15 cellular contexts compared by ENCODE assay signal in genomic region chr12:50550530-50551223, GRCh38. TPM values are rescaled to one million over a fixed set of nuclear protein-coding genes. Genes with fewer than 3 reads are reported as not detected.
DNase-seq lines count a peak whose midpoint lies in the region; ATAC-seq and TF ChIP-seq lines count a peak whose summit lies in the region.
"Had no signal": no experiment of that assay in that cellular context is flagged by ENCODE, and none has a peak within 500 bp of the region (broad histone marks: within the 10 kb centered on the region; RNA-seq: fewer than 3 reads in every experiment).

No MANE protein-coding gene starts in this region.

- TF ChIP-seq CTCF in MCF 10A (IDR thresholded peaks at IDR 0.05; ENCODE audit: unreplicated experiment) (no peak), breast epithelium (IDR thresholded peaks at IDR 0.05) (no peak), choroid plexus epithelial cell (conservative IDR thresholded peaks at IDR 0.05; ENCODE audit: low read depth, low read length) (no peak), lower lobe of right lung (IDR thresholded peaks at IDR 0.05) (no peak), upper lobe of right lung (IDR thresholded peaks at IDR 0.05) (no peak)

- no peaks in the 10 kb centered on the region for H3K27me3 Mint-ChIP-seq in MCF 10A (ENCODE audit: insufficient read depth, unreplicated experiment)
- H3K27me3 Mint-ChIP-seq: activated T-helper 17 cell treated with anti-CD3 and anti-CD28 coated beads, Interleukin-2, amount 50 U/mL, for 72 hours had no signal

- no peaks in the 10 kb centered on the region for H3K36me3 Mint-ChIP-seq in MCF 10A (ENCODE audit: insufficient read depth, unreplicated experiment)

- peaks cover 13% of the 10 kb centered on the region for H3K4me1 Mint-ChIP-seq in MCF 10A (ENCODE audit: insufficient read depth, unreplicated experiment)

- H3K27ac ChIP-seq in breast epithelium (no peak overlapping the region), lower lobe of right lung (peak overlapping the region; percentile 1), upper lobe of right lung (no peak overlapping the region)

- CTCF ChIA-PET in MCF 10A (lab: Yijun Ruan, JAX) = no interaction called here

- H3K9me3 ChIP-seq in breast epithelium (no peaks in the 10 kb centered on the region), lower lobe of right lung (no peaks in the 10 kb centered on the region), upper lobe of right lung (no peaks in the 10 kb centered on the region), MG63 (no peaks in the 10 kb centered on the region; the same call in 1 of the 2 replicates)
- H3K9me3 ChIP-seq: spleen had no signal

- intact Hi-C loops in MCF 10A (cut with micrococcal nuclease) = no loop called here
- intact Hi-C loops in breast epithelium (cut with DNase I; ENCODE audit: low total_unique reads) = no loop called here
- intact Hi-C loops in lower lobe of right lung (cut with DNase I) = no loop called here
- intact Hi-C loops in upper lobe of right lung (cut with DNase I) = no loop called here

- H3K27me3 ChIP-seq in breast epithelium (no peaks in the 10 kb centered on the region), lower lobe of right lung (ENCODE audit: low read depth) (no peaks in the 10 kb centered on the region), upper lobe of right lung (no peaks in the 10 kb centered on the region), MG63 (no peaks in the 10 kb centered on the region)
- H3K27me3 ChIP-seq: spleen had no signal

- ATAC-seq in lower lobe of right lung (peak; percentile 71 to 85), upper lobe of right lung (peak; percentile 85), GM21723 (IDR thresholded peaks at IDR 0.05; ENCODE audit: unreplicated experiment) (no peak)
- ATAC-seq: activated T-helper 17 cell treated with anti-CD3 and anti-CD28 coated beads, Interleukin-2, amount 50 U/mL, for 72 hours had no signal

- DNase-seq in MCF 10A (ENCODE audit: unreplicated experiment) (peak; percentile 33), breast epithelium (ENCODE audit: low spot score in 2 of 2) (no peak), choroid plexus epithelial cell (ENCODE audit: low read depth) (peak; percentile 55), lower lobe of right lung (no peak), upper lobe of right lung (no peak), NCI-H774 (lab: John Stamatoyannopoulos, UW) (no peak), MG63 (no peak)
- DNase-seq: ACHN, cerebellar nuclear complex, EL, head of caudate nucleus, NCI-H2081 treated with DMSO at 0.1 percent for 48 hours, spleen had no signal

- TF ChIP-seq POLR2A in breast epithelium (IDR thresholded peaks at IDR 0.05) = no peak

- no peak overlapping the region for H3K4me3 Mint-ChIP-seq in MCF 10A (ENCODE audit: unreplicated experiment)
- H3K4me3 Mint-ChIP-seq: activated T-helper 17 cell treated with anti-CD3 and anti-CD28 coated beads, Interleukin-2, amount 50 U/mL, for 72 hours had no signal

- H3K27ac Mint-ChIP-seq in MCF 10A (ENCODE audit: low read depth, unreplicated experiment) = peak overlapping the region; percentile 57
- H3K27ac Mint-ChIP-seq: activated T-helper 17 cell treated with anti-CD3 and anti-CD28 coated beads, Interleukin-2, amount 50 U/mL, for 72 hours had no signal

- H3K4me1 ChIP-seq in breast epithelium (no peaks in the 10 kb centered on the region), lower lobe of right lung (no peaks in the 10 kb centered on the region), upper lobe of right lung (peaks cover 30% of the 10 kb centered on the region)

- no TSS peak for BruUV-seq in MCF 10A (replicated peaks; lab: Mats Ljungman, UMichigan)

- H3K36me3 ChIP-seq in breast epithelium (no peaks in the 10 kb centered on the region), lower lobe of right lung (no peaks in the 10 kb centered on the region), upper lobe of right lung (no peaks in the 10 kb centered on the region), MG63 (peaks cover 3% of the 10 kb centered on the region; the same call in 1 of the 2 replicates)

- POLR2A ChIA-PET in MCF 10A (lab: Yijun Ruan, JAX) = interaction anchor here (0.9 to 4.9 kb wide), 6 partner anchors 9 to 66 kb away, joined by 3 to 23 read pairs (median 7); no protein-coding TSS in a partner anchor

- H3K4me3 ChIP-seq in breast epithelium = no peak overlapping the region
- no peak overlapping the region for H3K4me3 ChIP-seq in choroid plexus epithelial cell (ENCODE audit: low read depth, low read length)
- H3K4me3 ChIP-seq in lower lobe of right lung = no peak overlapping the region
- H3K4me3 ChIP-seq in upper lobe of right lung = no peak overlapping the region
- no peak overlapping the region for H3K4me3 ChIP-seq in MG63
- H3K4me3 ChIP-seq: spleen had no signal

- H3K9me3 Mint-ChIP-seq in MCF 10A (ENCODE audit: unreplicated experiment) = no peaks in the 10 kb centered on the region
- H3K9me3 Mint-ChIP-seq: activated T-helper 17 cell treated with anti-CD3 and anti-CD28 coated beads, Interleukin-2, amount 50 U/mL, for 72 hours had no signal

RNA-seq across cellular contexts. Expression of gene DIP2B, which starts 45.9 kb away (rescaled TPM):
- 18.8 and 19.0 TPM in 2 replicates for total RNA-seq in MCF 10A (2022)
- total RNA-seq in breast epithelium = 10 to 100 TPM; 26.6 to 44.8 (median 33.4) TPM
- 32.8 TPM for total RNA-seq in lower lobe of right lung
- 28.6 TPM for total RNA-seq in upper lobe of right lung
- 3.4 and 3.6 TPM in 2 replicates for total RNA-seq in MG63 (2014; rRNA removed; shearing (Covaris generic); ENCODE audit: low replicate concordance)

Comparison
In these comparisons a context has a peak if more than half of its experiments do, and no peak if none do; other contexts are left out.
1. DNase-seq: peak in MCF 10A (single experiment) and choroid plexus epithelial cell (single experiment); none in breast epithelium (0 of 2), lower lobe of right lung (single experiment), upper lobe of right lung (single experiment), NCI-H774 (single experiment) and MG63 (single experiment).